3 cellular contexts compared by ENCODE assay signal in the genomic region with DNA sequence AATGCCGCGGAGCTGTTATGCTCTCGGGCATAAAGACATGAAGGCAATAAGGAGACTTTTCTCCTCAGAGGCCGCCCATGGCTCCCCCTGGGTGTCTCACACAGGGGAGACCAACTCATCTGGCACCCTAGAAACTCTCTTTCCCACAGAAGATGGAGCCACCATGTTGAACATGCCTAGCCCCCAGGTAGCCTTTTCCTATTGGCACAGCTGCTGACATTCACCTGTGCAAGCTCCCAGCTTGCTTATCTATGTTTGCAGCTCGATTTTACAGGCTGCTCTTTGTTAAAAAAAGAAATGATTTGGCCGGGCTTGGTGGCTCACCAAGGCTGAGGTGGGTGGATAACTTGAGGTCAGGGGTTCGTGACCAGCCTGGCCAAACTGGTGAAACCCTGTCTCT. TPM values are rescaled to one million over a fixed set of nuclear protein-coding genes. Genes with fewer than 3 reads are reported as not detected.
"Had no signal": no experiment of that assay in that cellular context is flagged by ENCODE, and none has a peak within 500 bp of the region (broad histone marks: within the 10 kb centered on the region; RNA-seq: fewer than 3 reads in every experiment).

No MANE protein-coding gene starts in this region.

RNA-seq across cellular contexts. Expression of a gene that starts 23.6 kb away (rescaled TPM):
- total RNA-seq: lung microvascular endothelial cell; natural killer cell treated with Interleukin-12 subunit alpha and Interleukin-12 subunit beta and Interleukin-15 and Interleukin-18, amount 100 ng/mL, for 72 hours; smooth muscle cell had no signal
- polyA plus RNA-seq: smooth muscle cell had no signal
